13 cellular contexts compared by ENCODE assay signal in the genomic region with DNA sequence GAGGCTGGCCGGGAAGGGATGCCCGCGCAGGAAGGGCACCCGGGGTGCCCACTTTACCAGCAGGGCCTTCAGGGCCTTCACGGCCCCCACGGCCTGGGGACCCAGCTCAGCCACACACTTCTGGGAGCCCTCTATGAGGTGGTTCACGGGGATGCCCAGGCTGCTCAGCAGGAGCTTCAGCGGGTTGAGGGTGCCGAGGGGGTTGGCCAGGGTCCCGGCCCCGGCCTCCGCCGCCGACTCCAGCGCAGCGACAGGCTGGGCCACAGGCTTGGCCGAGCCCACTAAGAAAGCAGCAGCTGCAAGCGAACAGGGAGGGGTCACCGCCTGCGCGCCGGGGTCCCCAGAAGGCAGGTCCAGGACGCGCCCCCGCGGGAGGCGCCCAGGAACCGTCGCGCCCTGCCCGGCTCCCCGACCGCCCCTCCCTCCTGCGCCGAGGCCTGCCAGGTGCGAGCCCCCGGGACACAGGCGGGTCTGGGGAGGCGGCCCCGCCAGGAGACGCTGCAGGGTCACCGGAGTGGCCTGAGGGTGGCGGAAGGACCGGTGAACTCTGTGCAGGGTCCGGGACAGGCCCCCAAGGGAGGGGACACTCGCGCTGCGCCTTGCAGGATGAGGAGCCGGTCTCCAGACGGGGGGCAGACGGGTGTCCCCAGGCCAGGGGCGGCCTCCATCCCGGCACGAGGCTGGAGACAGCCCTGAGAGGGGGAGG. TPM values are rescaled to one million over a fixed set of nuclear protein-coding genes. Genes with fewer than 3 reads are reported as not detected.
DNase-seq lines count a peak whose midpoint lies in the region; ATAC-seq, FAIRE-seq and TF ChIP-seq lines count a peak whose summit lies in the region.
"Had no signal": no experiment of that assay in that cellular context is flagged by ENCODE, and none has a peak within 500 bp of the region (broad histone marks: within the 10 kb centered on the region; RNA-seq: fewer than 3 reads in every experiment).

No MANE protein-coding gene starts in this region.

- no peaks in the 10 kb centered on the region for H3K36me3 ChIP-seq in H7 (replicated peaks; ENCODE audit: control insufficient read depth, insufficient read depth, low read length)
- no peaks in the 10 kb centered on the region for H3K36me3 ChIP-seq in esophagus squamous epithelium
- no peaks in the 10 kb centered on the region for H3K36me3 ChIP-seq in pancreas
- no peaks in the 10 kb centered on the region for H3K36me3 ChIP-seq in GM23248 (ENCODE audit: low read depth)

- H4K20me1 ChIP-seq in GM23248 (ENCODE audit: insufficient read depth): no peaks in the 10 kb centered on the region

- no peak for TF ChIP-seq POLR2A in esophagus squamous epithelium (IDR thresholded peaks at IDR 0.05)

- H3K9me3 ChIP-seq in esophagus squamous epithelium (no peaks in the 10 kb centered on the region), pancreas (no peaks in the 10 kb centered on the region), GM23248 (ENCODE audit: low read depth) (no peaks in the 10 kb centered on the region)

- H3K27ac ChIP-seq in esophagus squamous epithelium (no peak overlapping the region), pancreas (no peak overlapping the region), GM23248 (no peak overlapping the region)

- H3K9ac ChIP-seq in GM23248: no peak overlapping the region

- in situ Hi-C loops in GM23248 (cut with MboI): no loop called here

- WGBS in esophagus squamous epithelium, 2 donors: 0% methylated on average over 1 of the region's 54 CpGs; no CpG with 5 or more reads in 1 of the 2 donors
- WGBS in pancreas, 2 donors: 4 to 5% methylated on average over 40 to 54 of the region's 54 CpGs
- WGBS in GM23248 (ENCODE audit: low coverage in 1 of 2, low lambda C conversion rate in 2 of 2, missing lambda C conversion rate in 2 of 2), 2 experiments: 4% methylated on average over 27 to 39 of the region's 54 CpGs

- no peaks in the 10 kb centered on the region for H3K79me2 ChIP-seq in GM23248 (ENCODE audit: insufficient read depth)

- H3K9me2 ChIP-seq in GM23248 (ENCODE audit: insufficient read depth): no peaks in the 10 kb centered on the region

- intact Hi-C loops in esophagus squamous epithelium (cut with DNase I): no loop called here
- intact Hi-C loops in pancreas (cut with DNase I): no loop called here

- H3K27me3 ChIP-seq in H7 (ENCODE audit: control insufficient read depth, insufficient read depth, low read length) (peaks cover 26% of the 10 kb centered on the region; the same call in 1 of the 2 replicates), esophagus squamous epithelium (peaks cover 6 to 69% (median 14%) of the 10 kb centered on the region in 4 donors), pancreas (peaks cover 0 to 6% (median 3%) of the 10 kb centered on the region in 4 donors), GM23248 (replicated peaks; ENCODE audit: insufficient read depth) (peaks cover 41% of the 10 kb centered on the region)

- no peak overlapping the region for H3K4me2 ChIP-seq in GM23248 (ENCODE audit: unreplicated experiment)

- ATAC-seq in pancreas: peak in 2 of 4 donors; percentile 20 to 63
- no peak for ATAC-seq in HG03135 (IDR thresholded peaks at IDR 0.05; ENCODE audit: unreplicated experiment)

- H2AFZ ChIP-seq in GM23248: no peak overlapping the region

- peak overlapping the region; percentile 28; the same call in 1 of the 2 replicates for H3K4me3 ChIP-seq in H7 (ENCODE audit: insufficient read depth, low read depth, low read length)
- H3K4me3 ChIP-seq in esophagus squamous epithelium: peak overlapping the region in 3 of 4 donors; percentile 14 to 53 (median 28)
- H3K4me3 ChIP-seq in pancreas: peak overlapping the region in 3 of 4 donors; percentile 21 to 43 (median 31)
- no peak overlapping the region; the same call in 1 of the 2 replicates for H3K4me3 ChIP-seq in GM23248

- no peaks in the 10 kb centered on the region for H3F3A ChIP-seq in GM23248 (ENCODE audit: insufficient read depth)

- DNase-seq in AG08396 (ENCODE audit: low spot score): peak; percentile 10
- peak; percentile 76 for DNase-seq in H7
- DNase-seq in esophagus squamous epithelium (lab: John Stamatoyannopoulos, UW): no peak
- peak in 2 of 6 donors; percentile 58 to 77 for DNase-seq in pancreas
- no peak for DNase-seq in iPS-NIHi7 (ENCODE audit: extremely low spot score)
- no peak for DNase-seq in GM23248
- DNase-seq in stimulated activated CD4-positive, alpha-beta T cell treated with anti-CD3 and anti-CD28 coated beads, Interleukin-1b, Interleukin-23, amount 100 ng/mL, for 48 hours: no peak
- DNase-seq: CD4-positive, alpha-beta memory T cell; OCI-M1; stimulated activated CD4-positive, alpha-beta T cell treated with anti-CD3 and anti-CD28 coated beads, Interleukin-15, amount 100 ng/mL, for 24 hours had no signal

- FAIRE-seq in pancreas (lab: Jason Lieb, UNC): no peak
- FAIRE-seq: islet of Langerhans, TTC549 had no signal

- H3K4me1 ChIP-seq in esophagus squamous epithelium (peaks cover 15 to 23% (median 21%) of the 10 kb centered on the region in 3 donors), pancreas (peaks cover under 1 to 9% (median 8%) of the 10 kb centered on the region in 3 donors), GM23248 (ENCODE audit: insufficient read depth) (no peaks in the 10 kb centered on the region)

- TF ChIP-seq CTCF in esophagus squamous epithelium (IDR thresholded peaks at IDR 0.05): no peak
- no peak for TF ChIP-seq CTCF in pancreas (IDR thresholded peaks at IDR 0.05)

RNA-seq across cellular contexts. Expression of a gene that starts 0.6 kb away (rescaled TPM):
- total RNA-seq in H7 (2014; rRNA removed; shearing (Covaris generic)): not detected in 2 replicates
- 100 to 1,000 TPM in 1 of 4 donors, 1 to 10 TPM in 1, not detected in 2; 2.1 to 101 TPM for total RNA-seq in esophagus squamous epithelium
- total RNA-seq in pancreas: 1 to 10 TPM in 5 of 6 donors, under 1 TPM in 1; 0.43 to 5.0 (median 2.4) TPM
- polyA plus RNA-seq in pancreas: 10 to 100 TPM in 1 of 2 donors, 1 to 10 TPM in 1; 7.0 to 15.5 TPM
- not detected in 2 replicates for total RNA-seq in GM23248 (2014; rRNA removed; shearing (Covaris generic))
- not detected in 2 replicates for polyA plus RNA-seq in GM23248 (2016; fragmentation: Nextera tagmentation; extraction: Ambion mirVana)
- total RNA-seq: CD4-positive, alpha-beta memory T cell had no signal
- polyA plus RNA-seq: CD4-positive, alpha-beta memory T cell had no signal

RNA-seq across cellular contexts. Expression of a gene that starts 58.7 kb away (rescaled TPM):
- 7.2 and 13.8 TPM in 2 replicates for total RNA-seq in H7 (2014; rRNA removed; shearing (Covaris generic))
- 10 to 100 TPM in 1 of 4 donors, 1 to 10 TPM in 2, under 1 TPM in 1; 0.97 to 13.5 (median 4.2) TPM for total RNA-seq in esophagus squamous epithelium
- total RNA-seq in pancreas: 1 to 10 TPM in 4 of 6 donors, under 1 TPM in 2; 0.79 to 3.1 (median 1.4) TPM
- 1 to 10 TPM; 4.6 to 6.8 TPM for polyA plus RNA-seq in pancreas
- total RNA-seq in GM23248 (2014; rRNA removed; shearing (Covaris generic)): 0.76 TPM in 1 of 2 replicates, not detected in the other
- polyA plus RNA-seq in GM23248 (2016; fragmentation: Nextera tagmentation; extraction: Ambion mirVana): not detected in 2 replicates

Comparison
In these comparisons a context has a peak if more than half of its experiments do, and no peak if none do; other contexts are left out.
1. DNase-seq: peak in AG08396 (single experiment) and H7 (single experiment); none in esophagus squamous epithelium (single experiment), iPS-NIHi7 (single experiment), GM23248 (single experiment) and stimulated activated CD4-positive, alpha-beta T cell treated with anti-CD3 and anti-CD28 coated beads, Interleukin-1b, Interleukin-23, amount 100 ng/mL, for 48 hours (single experiment).